Comparison of ENCODE assay signal across 13 cellular contexts in the genomic region with DNA sequence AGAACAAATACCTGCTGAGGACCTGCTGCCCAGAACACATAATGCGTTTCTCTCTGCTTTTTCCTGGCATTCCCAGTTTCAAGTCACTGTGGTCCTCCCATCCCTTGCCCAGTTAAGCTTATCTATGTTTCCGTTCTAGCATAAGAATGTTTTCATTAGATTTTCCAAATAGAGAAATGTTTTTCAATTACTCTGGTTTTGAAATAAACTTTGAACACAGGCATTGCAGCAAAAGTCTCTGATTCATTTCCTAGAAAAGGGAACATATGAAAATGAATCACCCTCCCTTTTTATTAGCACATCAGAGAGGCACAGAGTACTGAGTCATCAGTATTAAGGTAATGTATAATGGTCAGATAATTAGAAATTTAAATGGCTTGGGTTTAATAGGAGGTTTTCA.
DNase-seq lines count a peak whose midpoint lies in the region; ATAC-seq and TF ChIP-seq lines count a peak whose summit lies in the region.
"Had no signal": no experiment of that assay in that cellular context is flagged by ENCODE, and none has a peak within 500 bp of the region (broad histone marks: within the 10 kb centered on the region; RNA-seq: fewer than 3 reads in every experiment).

No MANE protein-coding gene starts in this region.

- no peaks in the 10 kb centered on the region for H3K9me3 ChIP-seq in IMR-90 (ENCODE audit: control insufficient read depth, insufficient read depth, low read length)
- H3K9me3 ChIP-seq: neutrophil had no signal

- peaks cover 6% of the 10 kb centered on the region for H3K9me1 ChIP-seq in IMR-90 (ENCODE audit: insufficient read depth, low read length)

- POLR2A ChIA-PET in IMR-90 (lab: Charles Lee; ENCODE audit: unreplicated experiment): no interaction called here

- ATAC-seq in IMR-90 (ENCODE audit: low read depth) (peak; percentile 93), GM18502 (IDR thresholded peaks at IDR 0.05; ENCODE audit: poor library complexity, unreplicated experiment) (no peak), HG02840 (IDR thresholded peaks at IDR 0.05; ENCODE audit: low FRiP score, unreplicated experiment) (no peak)

- no peak overlapping the region for H2AK5ac ChIP-seq in IMR-90 (ENCODE audit: low read depth, low read length)

- 0 out of 3 replicates have a peak overlapping the region, but pooled peaks have one; percentile 8 for H2BK15ac ChIP-seq in IMR-90 (ENCODE audit: low read depth, low read length)

- no TSS peak for BruUV-seq in IMR-90 (replicated peaks; lab: Mats Ljungman, UMichigan)

- no peak overlapping the region for H2AK9ac ChIP-seq in IMR-90 (replicated peaks; ENCODE audit: low read depth, low read length, poor library complexity)

- TF ChIP-seq RAD21 in IMR-90 (IDR thresholded peaks at IDR 0.05; ENCODE audit: low read length): 0 out of 2 replicates have a peak, but pooled peaks have one; percentile 10

- no peak overlapping the region for H3K9ac ChIP-seq in IMR-90 (ENCODE audit: low read depth, low read length)

- no peak overlapping the region for H2AFZ ChIP-seq in IMR-90 (replicated peaks; ENCODE audit: low read length, poor library complexity)

- peak overlapping the region; percentile 71 for H3K18ac ChIP-seq in IMR-90 (ENCODE audit: low read depth, low read length)

- TF ChIP-seq CTCF in IMR-90 (conservative IDR thresholded peaks at IDR 0.05; ENCODE audit: low read depth, low read length): no peak

- H2BK120ac ChIP-seq in IMR-90 (ENCODE audit: low read depth, low read length): peak overlapping the region; percentile 60

- no peaks in the 10 kb centered on the region for H3K36me3 ChIP-seq in IMR-90 (ENCODE audit: control insufficient read depth, insufficient read depth, low read length)
- H3K36me3 ChIP-seq: neutrophil, tibial nerve had no signal

- peak overlapping the region; percentile 91 for H2BK20ac ChIP-seq in IMR-90 (ENCODE audit: low read depth, low read length)

- H4K8ac ChIP-seq in IMR-90 (ENCODE audit: low read depth in 2 of 2, low read length in 2 of 2): peak overlapping the region in 1 of 2 experiments; percentile 32; a peak in 2 of 4 replicates

- H3K23ac ChIP-seq in IMR-90 (ENCODE audit: low read depth, low read length): peak overlapping the region; percentile 71; the same call in 1 of the 2 replicates

- CTCF ChIA-PET in IMR-90 (lab: Yijun Ruan, JAX): interaction anchor here (1.0 kb wide), 1 partner anchor 39 kb away, joined by 3 read pairs; no protein-coding TSS in a partner anchor

- H3K4ac ChIP-seq in IMR-90 (ENCODE audit: low read depth, low read length): peak overlapping the region; percentile 60; the same call in 1 of the 2 replicates

- H4K91ac ChIP-seq in IMR-90 (ENCODE audit: insufficient read depth, low read depth, low read length): peak overlapping the region; percentile 50

- no peak for TF ChIP-seq POLR2A in IMR-90 (IDR thresholded peaks at IDR 0.05; ENCODE audit: low read depth, low read length)

- no peak overlapping the region for H3K4me3 ChIP-seq in IMR-90 (ENCODE audit: insufficient read depth, low read depth, low read length)
- H3K4me3 ChIP-seq: tibial nerve had no signal

- no peaks in the 10 kb centered on the region for H3K27me3 ChIP-seq in IMR-90 (ENCODE audit: control insufficient read depth, insufficient read depth, low read length)
- H3K27me3 ChIP-seq: neutrophil, tibial nerve had no signal

- H3K27ac ChIP-seq in IMR-90 (ENCODE audit: insufficient read depth, low read length): peak overlapping the region; percentile 36
- H3K27ac ChIP-seq: neutrophil had no signal

- no peaks in the 10 kb centered on the region for H3K79me1 ChIP-seq in IMR-90 (ENCODE audit: low read depth in 1 of 2, low read length in 2 of 2)

- peak overlapping the region; percentile 51 for H4K5ac ChIP-seq in IMR-90 (ENCODE audit: low read depth, low read length)

- intact Hi-C loops in IMR-90 (cut with micrococcal nuclease): no loop called here

- H4K20me1 ChIP-seq in IMR-90 (ENCODE audit: insufficient read depth, low read length): no peaks in the 10 kb centered on the region

- H3K14ac ChIP-seq in IMR-90 (replicated peaks; ENCODE audit: low read depth, low read length): peak overlapping the region; percentile 50

- peak overlapping the region; percentile 14 for H2BK5ac ChIP-seq in IMR-90 (ENCODE audit: low read depth, low read length, poor library complexity, severe bottlenecking)

- DNase-seq in AG08396 (ENCODE audit: low spot score) (peak; percentile 39), IMR-90 (peak; percentile 82), dermis blood vessel endothelial cell (peak; percentile 77), lung microvascular endothelial cell (ENCODE audit: low read depth in 2 of 2) (peak; percentile 47 to 81), NCI-H2196 (lab: John Stamatoyannopoulos, UW; ENCODE audit: unreplicated experiment) (no peak)
- DNase-seq in activated CD4-positive, CD25-positive, alpha-beta regulatory T cell treated with anti-CD3 and anti-CD28 coated beads, Interleukin-2, amount 50 U/mL, for 72 hours: no peak
- DNase-seq: activated CD4-positive, alpha-beta T cell treated with anti-CD3 and anti-CD28 coated beads for 4 hours; activated effector memory CD4-positive, alpha-beta T cell treated with Interleukin-2 at 50 U/mL for 16 hours; NCI-H345 had no signal

- peaks cover 4% of the 10 kb centered on the region for H3K4me1 ChIP-seq in IMR-90 (ENCODE audit: control insufficient read depth, insufficient read depth, low read length)

- no CpG with 5 or more reads among the region's 2 CpGs for WGBS in IMR-90 (ENCODE audit: extremely low coverage in 2 of 2, insufficient read length in 1 of 2), 2 experiments

- dilution Hi-C loops in IMR-90 (cut with HindIII; ENCODE audit: low sequenced_read_pairs, unreplicated experiment): no loop called here

- peak overlapping the region; percentile 57 for H3K4me2 ChIP-seq in IMR-90 (ENCODE audit: low read depth, low read length)

- in situ Hi-C loops in IMR-90 (cut with MboI; ENCODE audit: low sequenced_read_pairs): no loop called here

- no peak overlapping the region for H3K56ac ChIP-seq in IMR-90 (ENCODE audit: extremely low read depth, insufficient read depth, low read length)

TF ChIP-seq in IMR-90, 13 proteins besides CTCF, POLR2A, EP300 and RAD21:
- peak; percentile 88; the same call in 1 of the 2 replicates for TF ChIP-seq FOS (IDR thresholded peaks at IDR 0.05; ENCODE audit: low read depth, low read length)
- peak; percentile 86 for TF ChIP-seq CEBPB (IDR thresholded peaks at IDR 0.05; ENCODE audit: low read depth, low read length)
- no peak for TF ChIP-seq RCOR1 (IDR thresholded peaks at IDR 0.05; ENCODE audit: insufficient replicate concordance, low read length)
- TF ChIP-seq MAFK (IDR thresholded peaks at IDR 0.05; ENCODE audit: low read depth, low read length): peak; percentile 87
- TF ChIP-seq USF2 (IDR thresholded peaks at IDR 0.05; ENCODE audit: low read depth, low read length): no peak

Comparison
In these comparisons a context has a peak if more than half of its experiments do, and no peak if none do; other contexts are left out.
1. DNase-seq: peak in AG08396 (single experiment), IMR-90 (single experiment), dermis blood vessel endothelial cell (single experiment) and lung microvascular endothelial cell (2 of 2); none in NCI-H2196 (single experiment) and activated CD4-positive, CD25-positive, alpha-beta regulatory T cell treated with anti-CD3 and anti-CD28 coated beads, Interleukin-2, amount 50 U/mL, for 72 hours (single experiment).